Comparison of ENCODE assay signal across 9 cellular contexts in genomic region chr10:49534670-49535381, GRCh38. TPM values are rescaled to one million over a fixed set of nuclear protein-coding genes. Genes with fewer than 3 reads are reported as not detected.
DNase-seq lines count a peak whose midpoint lies in the region; ATAC-seq, FAIRE-seq and TF ChIP-seq lines count a peak whose summit lies in the region.
"Had no signal": no experiment of that assay in that cellular context is flagged by ENCODE, and none has a peak within 500 bp of the region (broad histone marks: within the 10 kb centered on the region; RNA-seq: fewer than 3 reads in every experiment).

No MANE protein-coding gene starts in this region.

- WGBS in GM12878 (ENCODE audit: insufficient coverage, insufficient replicate concordance, low lambda C conversion rate, missing lambda C conversion rate): 10% methylated on average over 9 of the region's 9 CpGs

- H3K36me3 ChIP-seq in GM12878 (ENCODE audit: control insufficient read depth in 2 of 2, insufficient read depth in 2 of 2, low read length in 1 of 2): peaks cover 3 to 7% of the 10 kb centered on the region in 2 experiments; a peak in 3 of 4 replicates

- peaks cover 19% of the 10 kb centered on the region for H3K79me2 ChIP-seq in GM12878 (ENCODE audit: control insufficient read depth, insufficient read depth, low read length)

- peak overlapping the region; percentile 73 for H3K4me2 ChIP-seq in GM12878 (ENCODE audit: control insufficient read depth, insufficient read depth)

- FAIRE-seq in GM12878 (lab: Jason Lieb, UNC) (peak; percentile 95), D721Med (lab: Jason Lieb, UNC) (no peak)
- FAIRE-seq: K562 had no signal

- peaks cover 32% of the 10 kb centered on the region for H3K4me1 ChIP-seq in GM12878 (ENCODE audit: control insufficient read depth, insufficient read depth, low read length)

- peak overlapping the region; percentile 39; the same call in 1 of the 2 replicates for H2AFZ ChIP-seq in GM12878 (ENCODE audit: control insufficient read depth, low read depth, low read length)

- H3K4me3 ChIP-seq in GM12878: peak overlapping the region; percentile 42; the same call in 1 of the 2 replicates
- H3K4me3 ChIP-seq: K562 had no signal

- H3K27ac ChIP-seq in GM12878 (ENCODE audit: control insufficient read depth, insufficient read depth): peak overlapping the region; percentile 72

- H3K27me3 ChIP-seq in GM12878 (replicated peaks in 1 of 2; ENCODE audit: control insufficient read depth in 2 of 2, insufficient read depth in 2 of 2, low read length in 1 of 2): no peaks in the 10 kb centered on the region

- in situ Hi-C loops in GM12878 (cut with MboI): loop anchor here (10.0 kb wide), 1 partner anchor 870 kb away; no protein-coding TSS in a partner anchor

- peak in 1 of 2 experiments; percentile 9; a peak in 1 of 4 replicates for TF ChIP-seq EP300 in GM12878 (IDR thresholded peaks at IDR 0.05; ENCODE audit: borderline replicate concordance in 1 of 2, control insufficient read depth in 1 of 2, low read depth in 2 of 2, low read length in 2 of 2)

- RAD21 ChIA-PET in GM12878 (lab: Charles Lee; ENCODE audit: unreplicated experiment): interaction anchor here (0.8 to 1.4 kb wide), 4 partner anchors 12 to 877 kb away, joined by 3 to 8 read pairs (median 4); no protein-coding TSS in a partner anchor

- H3K9ac ChIP-seq in GM12878 (ENCODE audit: control insufficient read depth, insufficient read depth, low read length): peak overlapping the region; percentile 46

- no TSS peak for BruUV-seq in GM12878 (replicated peaks; lab: Mats Ljungman, UMichigan)

- peak; percentile 38; the same call in 1 of the 2 replicates for TF ChIP-seq POLR2A in GM12878 (IDR thresholded peaks at IDR 0.05; ENCODE audit: low read depth, low read length)

- DNase-seq in EH (ENCODE audit: low read depth) (peak; percentile 88), GM12878 (ENCODE audit: low read depth, low spot score) (peak; percentile 91), COLO668 (lab: John Stamatoyannopoulos, UW; ENCODE audit: unreplicated experiment) (no peak), DMS 273 treated with DMSO at 0.1 percent for 48 hours (lab: John Stamatoyannopoulos, UW) (no peak), NCI-H2227 (lab: John Stamatoyannopoulos, UW; ENCODE audit: unreplicated experiment) (no peak), D721Med (ENCODE audit: insufficient read length, low spot score) (no peak)

- no peaks in the 10 kb centered on the region for H3K9me3 ChIP-seq in GM12878 (replicated peaks; ENCODE audit: control insufficient read depth, insufficient read depth, low read length)

- peak; percentile 54 for ATAC-seq in GM19452 (IDR thresholded peaks at IDR 0.05; ENCODE audit: unreplicated experiment)
- ATAC-seq in HG03439 (IDR thresholded peaks at IDR 0.05; ENCODE audit: unreplicated experiment): peak; percentile 47
- peak; percentile 74 for ATAC-seq in GM12878
- ATAC-seq: K562 had no signal

- CTCF ChIA-PET in GM12878 (lab: Yijun Ruan, JAX): interaction anchor here (0.6 to 2.0 kb wide), 6 partner anchors 10 to 877 kb away, joined by 3 to 10 read pairs (median 4); no protein-coding TSS in a partner anchor

- SMC1A ChIA-PET in GM12878 (lab: Charles Lee; ENCODE audit: uncharacterized antibody, unreplicated experiment): interaction anchor here (0.7 to 2.2 kb wide), 10 partner anchors 8 to 920 kb away, joined by 3 to 6 read pairs (median 4); no protein-coding TSS in a partner anchor

- H4K20me1 ChIP-seq in GM12878 (ENCODE audit: control insufficient read depth, insufficient read depth): no peaks in the 10 kb centered on the region

- intact Hi-C loops in GM12878 (cut with micrococcal nuclease; ENCODE audit: unreplicated experiment): no loop called here

- POLR2A ChIA-PET in GM12878 (lab: Charles Lee): no interaction called here

- TF ChIP-seq RAD21 in GM12878 (IDR thresholded peaks at IDR 0.05; ENCODE audit: insufficient read depth, low read depth, low read length): peak; percentile 25; the same call in 1 of the 2 replicates

- no peak for TF ChIP-seq CTCF in GM12878 (IDR thresholded peaks at IDR 0.05 in 2 of 3, conservative IDR thresholded peaks at IDR 0.05 in 1 of 3; ENCODE audit: control insufficient read depth in 2 of 3, extremely low read depth in 1 of 3, insufficient read depth in 1 of 3, low read depth in 3 of 3, low read length in 3 of 3)
- no peak for TF ChIP-seq CTCF in D721Med (IDR thresholded peaks at IDR 0.05; ENCODE audit: insufficient read depth, missing control alignments)

TF ChIP-seq in GM12878, 131 proteins besides CTCF, POLR2A, EP300 and RAD21 (continues in another document):
- TF ChIP-seq ATF2 (IDR thresholded peaks at IDR 0.05; ENCODE audit: low read length) (peak; percentile 80), POLR2AphosphoS5 (IDR thresholded peaks at IDR 0.05; ENCODE audit: low read length) (peak; percentile 61), BACH1 (IDR thresholded peaks at IDR 0.05; ENCODE audit: borderline replicate concordance) (no peak), POU2F2 (IDR thresholded peaks at IDR 0.05; ENCODE audit: borderline replicate concordance, low read depth, low read length) (peak; percentile 98), E2F8 (IDR thresholded peaks at IDR 0.05; ENCODE audit: low read depth, partially characterized antibody) (no peak), ZNF384 (IDR thresholded peaks at IDR 0.05; ENCODE audit: borderline replicate concordance, low read depth, low read length) (no peak)

RNA-seq across cellular contexts. Expression of gene ERCC6, which starts 4.1 kb away (rescaled TPM):
- 48.7 and 58.7 TPM in 2 replicates for total RNA-seq in GM12878 (2013; cell fraction: nucleolus; rRNA removed)
- 6.8 and 8.4 TPM in 2 replicates for total RNA-seq in GM12878 (2014; rRNA removed)
- 9.6 and 11.4 TPM in 2 replicates for total RNA-seq in GM12878 (2014; rRNA removed; fragmentation: Illumina TruSeq; extraction: Trizol)
- 15.0 and 15.6 TPM in 2 replicates for total RNA-seq in GM12878 (2021)
- polyA plus RNA-seq in GM12878 (2011; ENCODE audit: low read depth): 5.8 TPM
- polyA plus RNA-seq in GM12878 (2011; rRNA removed): 11.8 and 16.2 TPM in 2 replicates
- 6.7 and 7.6 TPM in 2 replicates for polyA plus RNA-seq in GM12878 (2011; cell fraction: cytosol; rRNA removed)
- polyA plus RNA-seq in GM12878 (2011; cell fraction: nucleus; rRNA removed): 17.7 and 20.8 TPM in 2 replicates
- polyA plus RNA-seq in GM12878 (2012): 6.8 and 8.1 TPM in 2 replicates
- 7.9 and 9.2 TPM in 2 replicates for polyA plus RNA-seq in GM12878 (2014; fragmentation: Illumina TruSeq; extraction: Trizol)
- 1 to 10 TPM; 4.3 to 6.6 TPM for polyA plus RNA-seq in GM12878 (2014; fragmentation: Nextera tagmentation; extraction: Ambion mirVana)
- 4.9 and 6.1 TPM in 2 replicates for polyA plus RNA-seq in GM12878 (2014; rRNA removed)
- polyA plus RNA-seq in GM12878 (2016; fragmentation: Nextera tagmentation; extraction: Ambion mirVana): 1 to 10 TPM; 7.8 to 9.8 TPM
- 40.6 and 69.3 TPM in 2 replicates for polyA minus RNA-seq in GM12878 (2011; rRNA and poly(A)+ RNA removed)
- 5.9 and 8.0 TPM in 2 replicates for polyA minus RNA-seq in GM12878 (2011; cell fraction: cytosol; rRNA and poly(A)+ RNA removed)
- polyA minus RNA-seq in GM12878 (2011; cell fraction: nucleus; rRNA and poly(A)+ RNA removed): 20.3 and 27.0 TPM in 2 replicates

Comparison
In these comparisons a context has a peak if more than half of its experiments do, and no peak if none do; other contexts are left out.
1. DNase-seq: peak in EH (single experiment) and GM12878 (single experiment); none in COLO668 (single experiment), DMS 273 treated with DMSO at 0.1 percent for 48 hours (single experiment), NCI-H2227 (single experiment) and D721Med (single experiment).
2. Peak in every context shown above with its lines, with median percentiles within 50 percentile points of each other: ATAC-seq.